Comparison of ENCODE assay signal across 8 cellular contexts in the genomic region with DNA sequence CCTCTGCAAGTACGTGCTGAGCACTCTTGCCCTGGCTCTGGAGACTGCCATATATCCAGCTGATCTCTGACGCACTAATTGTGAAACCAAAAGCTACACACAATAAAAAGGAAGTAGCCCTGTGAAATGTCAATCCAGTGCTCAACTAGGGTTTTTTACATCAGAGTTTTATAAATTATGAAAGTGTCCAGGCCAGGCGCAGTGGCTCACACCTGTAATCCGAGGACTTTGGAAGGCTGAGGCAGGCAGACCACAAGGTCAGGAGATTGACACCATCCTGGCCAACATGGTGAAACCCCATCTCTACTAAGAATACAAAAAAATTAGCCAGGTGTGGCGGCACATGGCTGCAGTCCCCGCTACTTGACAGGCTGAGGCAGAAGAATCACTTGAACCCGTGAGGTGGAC. TPM values are rescaled to one million over a fixed set of nuclear protein-coding genes. Genes with fewer than 3 reads are reported as not detected.
DNase-seq lines count a peak whose midpoint lies in the region; ATAC-seq and TF ChIP-seq lines count a peak whose summit lies in the region.

No MANE protein-coding gene starts in this region.

- H3K4me3 Mint-ChIP-seq in activated T-helper 2 cell treated with anti-CD3 and anti-CD28 coated beads, Interferon-gamma antibody, Interleukin-2, Interleukin-4, amounts not matched to agents 10 μg/mL and 5 μg/mL and 100 μg/mL, durations not matched to agents 14 hours and 24 hours and 36 hours (ENCODE audit: low read depth), result no peak overlapping the region

- ATAC-seq in GM21390 (IDR thresholded peaks at IDR 0.05; ENCODE audit: unreplicated experiment) (peak; percentile 100), HG03558 (IDR thresholded peaks at IDR 0.05; ENCODE audit: extremely low read depth, unreplicated experiment) (peak; percentile 91)

- H3K4me3 ChIP-seq in GM12864 (ENCODE audit: low read depth, low read length), result no peak overlapping the region; the same call in 1 of the 2 replicates

- TF ChIP-seq CTCF in GM12864 (IDR thresholded peaks at IDR 0.05; ENCODE audit: low read depth, low read length, missing control alignments), result no peak

- H3K9me3 Mint-ChIP-seq in activated T-helper 2 cell treated with anti-CD3 and anti-CD28 coated beads, Interferon-gamma antibody, Interleukin-2, Interleukin-4, amounts not matched to agents 10 μg/mL and 5 μg/mL and 100 μg/mL, durations not matched to agents 14 hours and 24 hours and 36 hours, result peaks cover 29% of the 10 kb centered on the region

- no peaks in the 10 kb centered on the region for H3K27me3 Mint-ChIP-seq in activated T-helper 2 cell treated with anti-CD3 and anti-CD28 coated beads, Interferon-gamma antibody, Interleukin-2, Interleukin-4, amounts not matched to agents 10 μg/mL and 5 μg/mL and 100 μg/mL, durations not matched to agents 14 hours and 24 hours and 36 hours (ENCODE audit: low read depth)

- DNase-seq in GM12864 (ENCODE audit: low read depth) (peak; percentile 83), globus pallidus (ENCODE audit: low spot score) (peak; percentile 58), kidney glomerular epithelial cell (lab: John Stamatoyannopoulos, UW) (no peak), NCI-H1048 (lab: John Stamatoyannopoulos, UW) (no peak), NCI-H1417 (lab: John Stamatoyannopoulos, UW) (no peak)
- DNase-seq in activated T-helper 2 cell treated with anti-CD3 and anti-CD28 coated beads, Interferon-gamma antibody, Interleukin-2, Interleukin-4, amounts not matched to agents 10 μg/mL and 5 μg/mL and 100 μg/mL, durations not matched to agents 14 hours and 24 hours and 36 hours (ENCODE audit: low spot score), result no peak

- H3K36me3 Mint-ChIP-seq in activated T-helper 2 cell treated with anti-CD3 and anti-CD28 coated beads, Interferon-gamma antibody, Interleukin-2, Interleukin-4, amounts not matched to agents 10 μg/mL and 5 μg/mL and 100 μg/mL, durations not matched to agents 14 hours and 24 hours and 36 hours (ENCODE audit: low read depth), result peaks cover 31% of the 10 kb centered on the region

- intact Hi-C loops in activated T-helper 2 cell treated with anti-CD3 and anti-CD28 coated beads, Interferon-gamma antibody, Interleukin-2, Interleukin-4, amounts not matched to agents 10 μg/mL and 5 μg/mL and 100 μg/mL, durations not matched to agents 14 hours and 24 hours and 36 hours (cut with micrococcal nuclease), result no loop called here

- no peak overlapping the region for H3K27ac Mint-ChIP-seq in activated T-helper 2 cell treated with anti-CD3 and anti-CD28 coated beads, Interferon-gamma antibody, Interleukin-2, Interleukin-4, amounts not matched to agents 10 μg/mL and 5 μg/mL and 100 μg/mL, durations not matched to agents 14 hours and 24 hours and 36 hours

- peaks cover 13% of the 10 kb centered on the region for H3K4me1 Mint-ChIP-seq in activated T-helper 2 cell treated with anti-CD3 and anti-CD28 coated beads, Interferon-gamma antibody, Interleukin-2, Interleukin-4, amounts not matched to agents 10 μg/mL and 5 μg/mL and 100 μg/mL, durations not matched to agents 14 hours and 24 hours and 36 hours (ENCODE audit: low read depth)

RNA-seq across cellular contexts. Expression of gene PEX13, which starts 24.5 kb away (rescaled TPM):
- 17.9 and 21.6 TPM in 2 replicates for total RNA-seq in activated T-helper 2 cell treated with anti-CD3 and anti-CD28 coated beads, Interferon-gamma antibody, Interleukin-2, Interleukin-4, amounts not matched to agents 10 μg/mL and 5 μg/mL and 100 μg/mL, durations not matched to agents 14 hours and 24 hours and 36 hours

RNA-seq across cellular contexts. Expression of gene PUS10, which starts 25.1 kb away (rescaled TPM):
- total RNA-seq in activated T-helper 2 cell treated with anti-CD3 and anti-CD28 coated beads, Interferon-gamma antibody, Interleukin-2, Interleukin-4, amounts not matched to agents 10 μg/mL and 5 μg/mL and 100 μg/mL, durations not matched to agents 14 hours and 24 hours and 36 hours, result 7.4 TPM in 2 replicates

Comparison
In these comparisons a context has a peak if more than half of its experiments do, and no peak if none do; other contexts are left out.
1. DNase-seq: peak in GM12864 (single experiment) and globus pallidus (single experiment); none in kidney glomerular epithelial cell (single experiment), NCI-H1048 (single experiment), NCI-H1417 (0 of 3) and activated T-helper 2 cell treated with anti-CD3 and anti-CD28 coated beads, Interferon-gamma antibody, Interleukin-2, Interleukin-4, amounts not matched to agents 10 μg/mL and 5 μg/mL and 100 μg/mL, durations not matched to agents 14 hours and 24 hours and 36 hours (single experiment).